Comparison of ENCODE assay signal across 12 cellular contexts in the genomic region with DNA sequence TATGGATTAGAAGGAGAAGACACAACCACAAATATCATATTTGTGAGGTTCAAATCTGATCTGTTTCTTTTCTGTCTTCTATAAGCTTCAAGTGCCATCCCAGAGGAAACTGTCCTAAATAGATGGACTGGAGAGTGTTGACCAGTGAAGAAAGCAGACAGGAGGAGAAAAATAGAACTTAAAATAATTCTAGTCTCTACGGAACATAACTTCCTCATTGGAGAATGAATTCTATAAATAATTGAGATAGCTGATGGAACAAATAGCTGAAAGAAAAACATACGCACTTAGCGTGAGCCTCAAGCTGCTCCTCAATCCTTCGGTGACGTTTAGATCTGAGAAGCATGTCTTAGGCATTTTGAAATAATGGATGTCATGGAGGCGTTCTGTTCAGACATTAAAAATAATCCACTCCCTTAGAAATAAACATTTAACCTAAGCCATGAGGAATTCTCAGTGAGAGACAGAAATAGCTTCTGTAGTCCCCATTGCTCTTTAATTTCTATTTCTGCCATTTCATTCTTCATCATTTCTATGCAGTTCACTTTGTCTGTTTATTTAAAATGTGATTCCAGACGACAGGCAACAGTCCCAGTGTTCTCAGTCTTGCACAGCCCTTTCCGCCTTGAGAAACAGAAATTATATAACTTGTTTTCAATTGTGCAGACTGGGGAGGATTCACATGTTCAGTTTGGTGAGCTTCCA.
A peak's percentile ranks its signal among the peaks of the same experiment; 100 is the strongest.
DNase-seq lines count a peak whose midpoint lies in the region; ATAC-seq and TF ChIP-seq lines count a peak whose summit lies in the region.
"Had no signal": no experiment of that assay in that cellular context is flagged by ENCODE, and none has a peak within 500 bp of the region (broad histone marks: within the 10 kb centered on the region; RNA-seq: fewer than 3 reads in every experiment).

No MANE protein-coding gene starts in this region.

- H3K4me3 ChIP-seq in heart right ventricle (peak overlapping the region in 6 of 10 donors; percentile 0 to 27 (median 13)), upper lobe of left lung (no peak overlapping the region)

- DNase-seq in caudate nucleus (lab: John Stamatoyannopoulos, UW) (peak in 4 of 61 donors; percentile 3 to 51 (median 17)), heart right ventricle (peak in 1 of 2 donors; percentile 19), osteocyte (ENCODE audit: extremely low spot score, unreplicated experiment) (no peak), upper lobe of left lung (no peak), AG08396 (ENCODE audit: low spot score) (no peak), cortex of kidney (lab: John Stamatoyannopoulos, UW) (no peak)
- DNase-seq: amniotic stem cell, DMS79 treated with DMSO at 0.1 percent for 48 hours had no signal

- H3K27me3 Mint-ChIP-seq in osteocyte (ENCODE audit: unreplicated experiment), result no peaks in the 10 kb centered on the region

- peak overlapping the region; percentile 83 for H3K27ac Mint-ChIP-seq in osteocyte (ENCODE audit: unreplicated experiment)
- H3K27ac Mint-ChIP-seq: WTC11 had no signal

- 41 to 61% methylated on average over 8 of the region's 8 CpGs for WGBS in heart right ventricle, 2 donors
- WGBS in upper lobe of left lung, 2 donors, result 30 to 40% methylated on average over 8 of the region's 8 CpGs

- no peaks in the 10 kb centered on the region for H3K36me3 ChIP-seq in heart right ventricle
- no peaks in the 10 kb centered on the region for H3K36me3 ChIP-seq in upper lobe of left lung

- no peaks in the 10 kb centered on the region for H3K9me3 Mint-ChIP-seq in osteocyte (ENCODE audit: unreplicated experiment)
- H3K9me3 Mint-ChIP-seq: WTC11 had no signal

- TF ChIP-seq EP300 in upper lobe of left lung (IDR thresholded peaks at IDR 0.05), result no peak

- H3K36me3 Mint-ChIP-seq in osteocyte (ENCODE audit: unreplicated experiment), result no peaks in the 10 kb centered on the region
- H3K36me3 Mint-ChIP-seq: WTC11 had no signal

- no peak for TF ChIP-seq CTCF in heart right ventricle (IDR thresholded peaks at IDR 0.05)
- TF ChIP-seq CTCF in osteocyte (IDR thresholded peaks at IDR 0.05), result no peak
- no peak for TF ChIP-seq CTCF in upper lobe of left lung (IDR thresholded peaks at IDR 0.05)

- H3K27ac ChIP-seq in caudate nucleus (ENCODE audit: low read depth, low read length), result peak overlapping the region; percentile 71
- peak overlapping the region; percentile 17 to 85 (median 70) for H3K27ac ChIP-seq in heart right ventricle
- H3K27ac ChIP-seq in upper lobe of left lung, result peak overlapping the region; percentile 27 to 83 (median 48)
- H3K27ac ChIP-seq: epithelial cell of prostate had no signal

- intact Hi-C loops in heart right ventricle (cut with DNase I), result no loop called here

- H3K4me1 Mint-ChIP-seq in osteocyte (ENCODE audit: unreplicated experiment), result peaks cover 24% of the 10 kb centered on the region

- peaks cover 0 to 26% (median 8%) of the 10 kb centered on the region in 9 donors for H3K4me1 ChIP-seq in heart right ventricle
- H3K4me1 ChIP-seq in upper lobe of left lung, result peaks cover 0 to 9% (median 6%) of the 10 kb centered on the region in 4 donors

- no peaks in the 10 kb centered on the region for H3K9me3 ChIP-seq in heart right ventricle
- no peaks in the 10 kb centered on the region for H3K9me3 ChIP-seq in upper lobe of left lung

- no peak overlapping the region for H3K4me3 Mint-ChIP-seq in osteocyte (ENCODE audit: unreplicated experiment)
- H3K4me3 Mint-ChIP-seq: WTC11 had no signal

- H3K27me3 ChIP-seq in heart right ventricle, result no peaks in the 10 kb centered on the region
- H3K27me3 ChIP-seq in upper lobe of left lung, result no peaks in the 10 kb centered on the region

- no peak for TF ChIP-seq POLR2A in upper lobe of left lung (IDR thresholded peaks at IDR 0.05)

- ATAC-seq in heart right ventricle (peak in 7 of 8 donors; percentile 47 to 93 (median 92)), upper lobe of left lung (ENCODE audit: low FRiP score in 2 of 2) (peak; percentile 34 to 76), HG03469 (IDR thresholded peaks at IDR 0.05; ENCODE audit: unreplicated experiment) (no peak), GM18519 (IDR thresholded peaks at IDR 0.05; ENCODE audit: low FRiP score, unreplicated experiment) (no peak)

Comparison
In these comparisons a context has a peak if more than half of its experiments do, and no peak if none do; other contexts are left out.
1. ATAC-seq: peak in heart right ventricle (7 of 8) and upper lobe of left lung (2 of 2); none in HG03469 (single experiment) and GM18519 (single experiment).
2. H3K4me3 ChIP-seq: peak in heart right ventricle (6 of 10); none in upper lobe of left lung (0 of 4).
3. Peak in every context shown above with its lines, with median percentiles within 50 percentile points of each other: H3K27ac ChIP-seq.